ENCODE assay signal across 8 cellular contexts in genomic region chr1:59814901-59815825, GRCh38. TPM values are rescaled to one million over a fixed set of nuclear protein-coding genes. Genes with fewer than 3 reads are reported as not detected.
DNase-seq lines count a peak whose midpoint lies in the region; ATAC-seq and TF ChIP-seq lines count a peak whose summit lies in the region.

HOOK1 (plus strand) TSS chr1:59814949; CDS start chr1:59815118, 169 bp downstream.

- H3K9me3 ChIP-seq in PC-9 (ENCODE audit: insufficient read depth, low read depth) (no peaks in the 10 kb centered on the region), ectodermal cell (ENCODE audit: control insufficient read depth, low read length) (no peaks in the 10 kb centered on the region)

- intact Hi-C loops in PC-9 (cut with micrococcal nuclease; ENCODE audit: unreplicated experiment): no loop called here

- peak within 1 kb of the TSS; percentile 100 for H2AFZ ChIP-seq in PC-9

- H3K27me3 ChIP-seq in PC-9 (ENCODE audit: insufficient read depth, low read depth): no peaks in the 10 kb centered on the region
- peaks cover 28% of the 10 kb centered on the region for H3K27me3 ChIP-seq in ectodermal cell (ENCODE audit: control insufficient read depth, insufficient read depth, low read length, poor library complexity, severe bottlenecking)

- peak within 1 kb of the TSS in 5 of 6 donors; percentile 88 to 94 (median 92) for H3K27ac Mint-ChIP-seq in naive B cell

- H3K27ac ChIP-seq in PC-9: peak within 1 kb of the TSS; percentile 47
- no peak within 1 kb of the TSS for H3K27ac ChIP-seq in ectodermal cell (ENCODE audit: insufficient read depth, low read depth, low read length, poor library complexity, severe bottlenecking)

- no peaks in the 10 kb centered on the region for H3K36me3 ChIP-seq in PC-9 (ENCODE audit: low read depth)
- H3K36me3 ChIP-seq in ectodermal cell (ENCODE audit: control insufficient read depth, insufficient read depth, low read length): no peaks in the 10 kb centered on the region

- peaks cover 0 to 1% (median 0%) of the 10 kb centered on the region in 7 donors for H3K9me3 Mint-ChIP-seq in naive B cell

- CTCF ChIA-PET in HEK293T (lab: Yijun Ruan, JAX) (interaction anchor here (0.6 to 0.9 kb wide), 2 partner anchors 9 to 1923 kb away, joined by 3 read pairs; no protein-coding TSS in a partner anchor), PC-9 (lab: Charles Lee) (no interaction called here)

- H3K79me2 ChIP-seq in PC-9 (ENCODE audit: low read depth): peaks cover 51% of the 10 kb centered on the region

- H3K4me1 Mint-ChIP-seq in naive B cell: peaks cover 2 to 11% (median 5%) of the 10 kb centered on the region in 3 donors

- WGBS in ectodermal cell, 2 experiments: 4 to 7% methylated on average over 71 of the region's 71 CpGs

- H3K4me1 ChIP-seq in PC-9 (replicated peaks; ENCODE audit: insufficient read depth) (peaks cover 13% of the 10 kb centered on the region), ectodermal cell (ENCODE audit: control insufficient read depth, insufficient read depth, low read length) (no peaks in the 10 kb centered on the region)

- no peaks in the 10 kb centered on the region for H3F3A ChIP-seq in PC-9 (ENCODE audit: insufficient read depth, low read depth)

- H3K27me3 Mint-ChIP-seq in naive B cell: peaks cover 3 to 18% (median 15%) of the 10 kb centered on the region in 3 donors

- no peaks in the 10 kb centered on the region for H3K36me3 Mint-ChIP-seq in naive B cell

- peak within 1 kb of the TSS; percentile 89 for H3K4me2 ChIP-seq in PC-9

- H3K4me3 ChIP-seq in PC-9: peak within 1 kb of the TSS; percentile 94
- H3K4me3 ChIP-seq in ectodermal cell (ENCODE audit: insufficient read depth, low read depth, low read length): peak within 1 kb of the TSS; percentile 56

- no peak for TF ChIP-seq CTCF in PC-9 (conservative IDR thresholded peaks at IDR 0.05)

- H3K9me2 ChIP-seq in PC-9 (ENCODE audit: insufficient read depth): no peaks in the 10 kb centered on the region

- DNase-seq in HEK293T (ENCODE audit: extremely low spot score) (peak; percentile 41), PC-9 (no peak), naive B cell (no peak), NCI-H2227 (lab: John Stamatoyannopoulos, UW; ENCODE audit: unreplicated experiment) (no peak)
- DNase-seq in effector CD4-positive, alpha-beta T cell: no peak

- H3K4me3 Mint-ChIP-seq in naive B cell: peak within 1 kb of the TSS in 2 of 8 donors; percentile 88 to 89

- no peaks in the 10 kb centered on the region for H4K20me1 ChIP-seq in PC-9 (ENCODE audit: insufficient read depth)

- ATAC-seq in GM18519 (IDR thresholded peaks at IDR 0.05; ENCODE audit: low FRiP score, unreplicated experiment) (peak; percentile 10), naive B cell (ENCODE audit: low read depth in 2 of 2) (peak; percentile 4 to 40), GM19463 (IDR thresholded peaks at IDR 0.05; ENCODE audit: unreplicated experiment) (no peak)

- no TSS peak for BruUV-seq in PC-9 (replicated peaks; lab: Mats Ljungman, UMichigan)

- POLR2A ChIA-PET in HEK293T (lab: Yijun Ruan, JAX) (interaction anchor here (0.6 to 2.3 kb wide), 13 partner anchors 8 to 134 kb away, joined by 3 to 10 read pairs (median 3); no protein-coding TSS in a partner anchor), PC-9 (lab: Charles Lee; ENCODE audit: unreplicated experiment) (no interaction called here)

TF ChIP-seq in HEK293T, 16 proteins besides CTCF, POLR2A, EP300 and RAD21:
- TF ChIP-seq L3MBTL2 (conservative IDR thresholded peaks at IDR 0.05) (peak; percentile 95), SUZ12 (IDR thresholded peaks at IDR 0.05) (no peak), PKNOX1 (IDR thresholded peaks at IDR 0.05) (no peak), ARNT (IDR thresholded peaks at IDR 0.05) (no peak), FOXK2 (IDR thresholded peaks at IDR 0.05) (no peak), HDGF (IDR thresholded peaks at IDR 0.05; ENCODE audit: borderline replicate concordance) (no peak), CTBP1 (IDR thresholded peaks at IDR 0.05; ENCODE audit: borderline replicate concordance) (no peak)
TF ChIP-seq in HEK293T: peak in this region for 1.

RNA-seq across cellular contexts. Expression of gene HOOK1, which starts in this region (rescaled TPM):
- total RNA-seq in PC-9 (2021): 23.7 and 27.9 TPM in 2 replicates
- polyA plus RNA-seq in ectodermal cell (2013, experiment 1 of 4): 8.9 TPM
- polyA plus RNA-seq in ectodermal cell (2013, experiment 2 of 4): 9.9 TPM
- 9.7 TPM for polyA plus RNA-seq in ectodermal cell (2013, experiment 3 of 4)
- polyA plus RNA-seq in ectodermal cell (2013, experiment 4 of 4): 7.8 TPM
- polyA plus RNA-seq in naive B cell (ENCODE audit: low read depth in 6 of 6): 10 to 100 TPM in 2 of 6 donors, 1 to 10 TPM in 4; 1.5 to 12.1 (median 8.3) TPM
